ENCODE assay signal across 20 cellular contexts in genomic region chr22:31326877-31327276, GRCh38.
"Had no signal": no experiment of that assay in that cellular context is flagged by ENCODE, and none has a peak within 500 bp of the region (broad histone marks: within the 10 kb centered on the region; RNA-seq: fewer than 3 reads in every experiment).

No MANE protein-coding gene starts in this region.

- H3K9me3 ChIP-seq: neutrophil, spleen, tibial artery, upper lobe of left lung, uterus had no signal

- ATAC-seq: effector memory CD8-positive, alpha-beta T cell; foreskin keratinocyte; left colon; naive thymus-derived CD8-positive, alpha-beta T cell; stimulated activated memory B cell treated with anti-CD40 and anti-IgM and Interleukin-4, amounts not matched to agents 10 μg/mL and 1 μg/mL and 100 μg/mL, for 72 hours had no signal

- H3K4me3 Mint-ChIP-seq: dendritic cell treated with granulocyte-macrophage colony-stimulating factor and Interleukin-4, amounts not matched to agents 40 ng/mL and 50 ng/mL, for 4 days; effector memory CD8-positive, alpha-beta T cell; naive thymus-derived CD8-positive, alpha-beta T cell; stimulated activated memory B cell treated with anti-CD40 and anti-IgM and Interleukin-4, amounts not matched to agents 10 μg/mL and 1 μg/mL and 100 μg/mL, for 72 hours; stimulated activated naive CD8-positive, alpha-beta T cell treated with anti-CD3 and anti-CD28 coated beads, Interleukin-15, Interleukin-2, amounts not matched to agents 100 ng/mL and 50 ng/mL, for 24 hours had no signal

- H3K4me3 ChIP-seq: hepatocyte, lung, spleen, tibial artery, upper lobe of left lung, uterus had no signal

- H3K9me3 Mint-ChIP-seq: dendritic cell treated with granulocyte-macrophage colony-stimulating factor and Interleukin-4, amounts not matched to agents 40 ng/mL and 50 ng/mL, for 4 days; effector memory CD8-positive, alpha-beta T cell; stimulated activated memory B cell treated with anti-CD40 and anti-IgM and Interleukin-4, amounts not matched to agents 10 μg/mL and 1 μg/mL and 100 μg/mL, for 72 hours; stimulated activated naive CD8-positive, alpha-beta T cell treated with anti-CD3 and anti-CD28 coated beads, Interleukin-15, Interleukin-2, amounts not matched to agents 100 ng/mL and 50 ng/mL, for 24 hours had no signal

- H3K4me1 ChIP-seq: uterus had no signal

- H3K36me3 ChIP-seq: uterus had no signal

- H3K27me3 ChIP-seq: foreskin keratinocyte, hepatocyte, neutrophil, spleen, tibial artery, upper lobe of left lung, uterus had no signal

- H3K27me3 Mint-ChIP-seq: dendritic cell treated with granulocyte-macrophage colony-stimulating factor and Interleukin-4, amounts not matched to agents 40 ng/mL and 50 ng/mL, for 4 days; effector memory CD8-positive, alpha-beta T cell; naive thymus-derived CD8-positive, alpha-beta T cell; stimulated activated memory B cell treated with anti-CD40 and anti-IgM and Interleukin-4, amounts not matched to agents 10 μg/mL and 1 μg/mL and 100 μg/mL, for 72 hours; stimulated activated naive CD8-positive, alpha-beta T cell treated with anti-CD3 and anti-CD28 coated beads, Interleukin-15, Interleukin-2, amounts not matched to agents 100 ng/mL and 50 ng/mL, for 24 hours had no signal

- DNase-seq: effector memory CD8-positive, alpha-beta T cell; foreskin keratinocyte; head of caudate nucleus; left colon; left ventricle myocardium superior; mesendoderm; spleen; stimulated activated CD4-positive, alpha-beta T cell treated with anti-CD3 and anti-CD28 coated beads, Interleukin-15, amount 100 ng/mL, for 24 hours; stimulated activated CD4-positive, alpha-beta T cell treated with anti-CD3 and anti-CD28 coated beads, Interleukin-1b, Interleukin-23, amount 100 ng/mL, for 48 hours; stimulated activated CD4-positive, alpha-beta T cell treated with anti-CD3 and anti-CD28 coated beads, Interleukin-4, amount 100 ng/mL, for 24 hours; tibial artery; upper lobe of left lung; uterus had no signal

- H3K27ac ChIP-seq: foreskin keratinocyte, hepatocyte, neutrophil, spleen, tibial artery, upper lobe of left lung had no signal

- H3K4me1 Mint-ChIP-seq: stimulated activated memory B cell treated with anti-CD40 and anti-IgM and Interleukin-4, amounts not matched to agents 10 μg/mL and 1 μg/mL and 100 μg/mL, for 72 hours had no signal

- H3K27ac Mint-ChIP-seq: dendritic cell treated with granulocyte-macrophage colony-stimulating factor and Interleukin-4, amounts not matched to agents 40 ng/mL and 50 ng/mL, for 4 days; stimulated activated memory B cell treated with anti-CD40 and anti-IgM and Interleukin-4, amounts not matched to agents 10 μg/mL and 1 μg/mL and 100 μg/mL, for 72 hours; stimulated activated naive CD8-positive, alpha-beta T cell treated with anti-CD3 and anti-CD28 coated beads, Interleukin-15, Interleukin-2, amounts not matched to agents 100 ng/mL and 50 ng/mL, for 24 hours had no signal
